ENCODE assay signal across 20 cellular contexts in genomic region chr5:176463113-176463764, GRCh38. TPM values are rescaled to one million over a fixed set of nuclear protein-coding genes. Genes with fewer than 3 reads are reported as not detected.
A peak's percentile ranks its signal among the peaks of the same experiment; 100 is the strongest.
DNase-seq lines count a peak whose midpoint lies in the region; ATAC-seq and TF ChIP-seq lines count a peak whose summit lies in the region.
"Had no signal": no experiment of that assay in that cellular context is flagged by ENCODE, and none has a peak within 500 bp of the region (broad histone marks: within the 10 kb centered on the region; RNA-seq: fewer than 3 reads in every experiment).

No MANE protein-coding gene starts in this region.

- no peaks in the 10 kb centered on the region for H3K27me3 Mint-ChIP-seq in CD4-positive, CD25-positive, alpha-beta regulatory T cell
- H3K27me3 Mint-ChIP-seq in osteocyte (ENCODE audit: unreplicated experiment): no peaks in the 10 kb centered on the region
- H3K27me3 Mint-ChIP-seq in stimulated activated naive B cell treated with anti-CD40 and anti-IgM and Interleukin-4, amounts not matched to agents 10 μg/mL and 1 μg/mL and 100 μg/mL, for 72 hours: no peaks in the 10 kb centered on the region
- H3K27me3 Mint-ChIP-seq: B cell; CD4-positive, alpha-beta T cell; CD8-positive, alpha-beta memory T cell had no signal

- no peak for TF ChIP-seq CTCF in osteocyte (IDR thresholded peaks at IDR 0.05)

- no peaks in the 10 kb centered on the region for H3K9me3 Mint-ChIP-seq in CD4-positive, CD25-positive, alpha-beta regulatory T cell
- no peaks in the 10 kb centered on the region for H3K9me3 Mint-ChIP-seq in osteocyte (ENCODE audit: unreplicated experiment)
- peaks cover 0 to 1% of the 10 kb centered on the region in 2 donors for H3K9me3 Mint-ChIP-seq in stimulated activated naive B cell treated with anti-CD40 and anti-IgM and Interleukin-4, amounts not matched to agents 10 μg/mL and 1 μg/mL and 100 μg/mL, for 72 hours
- H3K9me3 Mint-ChIP-seq: CD4-positive, alpha-beta T cell; CD8-positive, alpha-beta memory T cell; GM23338; H9 had no signal

- H3K36me3 ChIP-seq in CD4-positive, CD25-positive, alpha-beta regulatory T cell (ENCODE audit: control insufficient read depth, insufficient read depth, low read length): peaks cover 8% of the 10 kb centered on the region

- no peak for ATAC-seq in CD4-positive, CD25-positive, alpha-beta regulatory T cell (ENCODE audit: low read depth in 2 of 2)
- no peak for ATAC-seq in stimulated activated naive B cell treated with anti-CD40 and anti-IgM and Interleukin-4, amounts not matched to agents 10 μg/mL and 1 μg/mL and 100 μg/mL, for 72 hours (replicated peaks)
- no peak for ATAC-seq in HG02970 (IDR thresholded peaks at IDR 0.05; ENCODE audit: low FRiP score, unreplicated experiment)
- no peak for ATAC-seq in HG02981 (IDR thresholded peaks at IDR 0.05; ENCODE audit: unreplicated experiment)
- ATAC-seq: GM12878, GM23338, HCT116 had no signal

- no peak for DNase-seq in CD4-positive, CD25-positive, alpha-beta regulatory T cell
- DNase-seq in amniotic epithelial cell (ENCODE audit: low read depth): peak; percentile 31
- DNase-seq in osteocyte (ENCODE audit: extremely low spot score, unreplicated experiment): no peak
- no peak for DNase-seq in stimulated activated naive B cell treated with anti-CD40 and anti-IgM and Interleukin-4, amounts not matched to agents 10 μg/mL and 1 μg/mL and 100 μg/mL, for 72 hours
- DNase-seq in 8988T: no peak
- DNase-seq: CD4-positive, alpha-beta T cell; CD8-positive, alpha-beta memory T cell; DMS 273 treated with DMSO at 0.1 percent for 48 hours; DMS79; EL; GDM1; H9 had no signal

- no peak overlapping the region for H3K27ac ChIP-seq in CD4-positive, CD25-positive, alpha-beta regulatory T cell (ENCODE audit: insufficient read depth, low read length, poor library complexity, severe bottlenecking)
- H3K27ac ChIP-seq: BLaER1, C4-2B had no signal

- H3K9me3 ChIP-seq in CD4-positive, CD25-positive, alpha-beta regulatory T cell (ENCODE audit: control insufficient read depth in 2 of 2, low read length in 2 of 2): no peaks in the 10 kb centered on the region
- H3K9me3 ChIP-seq: BLaER1 had no signal

- H3K4me3 ChIP-seq in CD4-positive, CD25-positive, alpha-beta regulatory T cell (ENCODE audit: low read depth, low read length): no peak overlapping the region
- H3K4me3 ChIP-seq: BLaER1, GM12878, GM23338 had no signal

- peaks cover 26% of the 10 kb centered on the region for H3K36me3 Mint-ChIP-seq in CD4-positive, CD25-positive, alpha-beta regulatory T cell
- peaks cover 6% of the 10 kb centered on the region for H3K36me3 Mint-ChIP-seq in osteocyte (ENCODE audit: unreplicated experiment)
- H3K36me3 Mint-ChIP-seq in stimulated activated naive B cell treated with anti-CD40 and anti-IgM and Interleukin-4, amounts not matched to agents 10 μg/mL and 1 μg/mL and 100 μg/mL, for 72 hours: peaks cover 25 to 48% of the 10 kb centered on the region in 2 donors

- H3K4me3 Mint-ChIP-seq in CD4-positive, CD25-positive, alpha-beta regulatory T cell: no peak overlapping the region
- H3K4me3 Mint-ChIP-seq in osteocyte (ENCODE audit: unreplicated experiment): no peak overlapping the region
- no peak overlapping the region for H3K4me3 Mint-ChIP-seq in stimulated activated naive B cell treated with anti-CD40 and anti-IgM and Interleukin-4, amounts not matched to agents 10 μg/mL and 1 μg/mL and 100 μg/mL, for 72 hours
- H3K4me3 Mint-ChIP-seq: B cell; CD4-positive, alpha-beta T cell; CD8-positive, alpha-beta memory T cell; GM23338; H9 had no signal

- H3K27me3 ChIP-seq in CD4-positive, CD25-positive, alpha-beta regulatory T cell (ENCODE audit: control insufficient read depth, insufficient read depth, low read length): no peaks in the 10 kb centered on the region
- H3K27me3 ChIP-seq: BLaER1 had no signal

- H3K4me1 Mint-ChIP-seq in CD4-positive, CD25-positive, alpha-beta regulatory T cell: peaks cover 14 to 65% (median 51%) of the 10 kb centered on the region in 4 donors
- peaks cover 29% of the 10 kb centered on the region for H3K4me1 Mint-ChIP-seq in osteocyte (ENCODE audit: unreplicated experiment)
- H3K4me1 Mint-ChIP-seq in stimulated activated naive B cell treated with anti-CD40 and anti-IgM and Interleukin-4, amounts not matched to agents 10 μg/mL and 1 μg/mL and 100 μg/mL, for 72 hours: peaks cover 14 to 52% of the 10 kb centered on the region in 2 donors
- H3K4me1 Mint-ChIP-seq: GM23338, H9 had no signal

- H3K4me1 ChIP-seq in CD4-positive, CD25-positive, alpha-beta regulatory T cell (ENCODE audit: control insufficient read depth, insufficient read depth, low read length, poor library complexity, severe bottlenecking): peaks cover 12% of the 10 kb centered on the region

- peak overlapping the region; percentile 26 to 63 (median 38) for H3K27ac Mint-ChIP-seq in CD4-positive, CD25-positive, alpha-beta regulatory T cell
- H3K27ac Mint-ChIP-seq in osteocyte (ENCODE audit: unreplicated experiment): peak overlapping the region; percentile 57
- H3K27ac Mint-ChIP-seq in stimulated activated naive B cell treated with anti-CD40 and anti-IgM and Interleukin-4, amounts not matched to agents 10 μg/mL and 1 μg/mL and 100 μg/mL, for 72 hours: peak overlapping the region; percentile 5
- H3K27ac Mint-ChIP-seq: B cell; CD4-positive, alpha-beta T cell; GM23338 had no signal

RNA-seq across cellular contexts. Expression of gene FAF2, which starts 15.1 kb away (rescaled TPM):
- total RNA-seq in CD4-positive, CD25-positive, alpha-beta regulatory T cell: 31.8 TPM
- polyA plus RNA-seq in CD4-positive, CD25-positive, alpha-beta regulatory T cell: 10 to 100 TPM in 3 of 4 donors, 1 to 10 TPM in 1; 8.8 to 17.3 (median 14.0) TPM
- 46.9 and 47.6 TPM in 2 replicates for total RNA-seq in osteocyte

RNA-seq across cellular contexts. Expression of gene CLTB, which starts 46.9 kb away (rescaled TPM):
- 85.9 TPM for total RNA-seq in CD4-positive, CD25-positive, alpha-beta regulatory T cell
- 100 to 1,000 TPM in 2 of 4 donors, 10 to 100 TPM in 2; 92.5 to 129 (median 101) TPM for polyA plus RNA-seq in CD4-positive, CD25-positive, alpha-beta regulatory T cell
- 89.0 and 95.1 TPM in 2 replicates for total RNA-seq in osteocyte

Comparison
In these comparisons a context has a peak if more than half of its experiments do, and no peak if none do; other contexts are left out.
1. H3K27ac Mint-ChIP-seq: peak in every context shown above with its lines; median percentile 57 in osteocyte; 38 in CD4-positive, CD25-positive, alpha-beta regulatory T cell; 5 in stimulated activated naive B cell treated with anti-CD40 and anti-IgM and Interleukin-4, amounts not matched to agents 10 μg/mL and 1 μg/mL and 100 μg/mL, for 72 hours.